In genomic region chr2:26173596-26174482, GRCh38 we compare ENCODE assay signal across 9 cellular contexts. TPM values are rescaled to one million over a fixed set of nuclear protein-coding genes. Genes with fewer than 3 reads are reported as not detected.
DNase-seq lines count a peak whose midpoint lies in the region; ATAC-seq, FAIRE-seq and TF ChIP-seq lines count a peak whose summit lies in the region.
"Had no signal": no experiment of that assay in that cellular context is flagged by ENCODE, and none has a peak within 500 bp of the region (broad histone marks: within the 10 kb centered on the region; RNA-seq: fewer than 3 reads in every experiment).

No MANE protein-coding gene starts in this region.

- H3K9me3 Mint-ChIP-seq in GM23338 (peaks cover 5% of the 10 kb centered on the region; the same call in 2 of the 3 replicates), glutamatergic neuron (ENCODE audit: unreplicated experiment) (peaks cover 20% of the 10 kb centered on the region)

- ATAC-seq in GM23338 (peak; percentile 23), GM18517 (IDR thresholded peaks at IDR 0.05; ENCODE audit: unreplicated experiment) (no peak)

- no peak for FAIRE-seq in D721Med (lab: Jason Lieb, UNC)
- FAIRE-seq: TTC549 had no signal

- H3K27me3 Mint-ChIP-seq in GM23338 (ENCODE audit: insufficient read depth, low read depth, poor library complexity): peaks cover 21% of the 10 kb centered on the region
- peaks cover 7% of the 10 kb centered on the region for H3K27me3 Mint-ChIP-seq in glutamatergic neuron (ENCODE audit: unreplicated experiment)

- H4K20me1 ChIP-seq in GM23338 (replicated peaks; ENCODE audit: insufficient read depth): peaks cover 10% of the 10 kb centered on the region

- peak overlapping the region; percentile 92 for H3K4me3 ChIP-seq in GM23338
- H3K4me3 ChIP-seq in Peyer's patch: peak overlapping the region; percentile 10 to 54 (median 52)

- H3K36me3 Mint-ChIP-seq in GM23338 (ENCODE audit: low read depth) (peaks cover 13% of the 10 kb centered on the region; the same call in 2 of the 3 replicates), glutamatergic neuron (ENCODE audit: unreplicated experiment) (no peaks in the 10 kb centered on the region)

- H3K9me2 ChIP-seq in GM23338 (ENCODE audit: insufficient read depth): no peaks in the 10 kb centered on the region

- H3K4me1 ChIP-seq in GM23338 (ENCODE audit: insufficient read depth) (peaks cover 18% of the 10 kb centered on the region), Peyer's patch (peaks cover 0 to 12% (median 9%) of the 10 kb centered on the region in 4 donors)

- H3K4me2 ChIP-seq in GM23338: peak overlapping the region; percentile 91

- H3K27ac ChIP-seq in GM23338 (ENCODE audit: low read depth) (no peak overlapping the region), Peyer's patch (no peak overlapping the region)

- H3K4me1 Mint-ChIP-seq in GM23338 (peaks cover 15% of the 10 kb centered on the region), glutamatergic neuron (ENCODE audit: low read depth, unreplicated experiment) (peaks cover 15% of the 10 kb centered on the region)

- no peak for TF ChIP-seq CTCF in GM23338 (conservative IDR thresholded peaks at IDR 0.05; ENCODE audit: low read depth in 2 of 2)
- no peak for TF ChIP-seq CTCF in Peyer's patch (IDR thresholded peaks at IDR 0.05)
- no peak for TF ChIP-seq CTCF in glutamatergic neuron (IDR thresholded peaks at IDR 0.05; ENCODE audit: partially characterized antibody, unreplicated experiment)
- no peak for TF ChIP-seq CTCF in D721Med (IDR thresholded peaks at IDR 0.05; ENCODE audit: insufficient read depth, missing control alignments)

- 0 out of 2 replicates have a peak overlapping the region, but pooled peaks have one; percentile 69 for H2AFZ ChIP-seq in GM23338

- 0 out of 2 replicates have a peak, but pooled peaks cover 5% of the 10 kb centered on the region for H3F3A ChIP-seq in GM23338 (replicated peaks; ENCODE audit: low read depth)

- H3K4me3 Mint-ChIP-seq in GM23338 (peak overlapping the region; percentile 79), glutamatergic neuron (ENCODE audit: unreplicated experiment) (peak overlapping the region; percentile 90)

- H3K27ac Mint-ChIP-seq in GM23338 (no peak overlapping the region), glutamatergic neuron (ENCODE audit: unreplicated experiment) (peak overlapping the region; percentile 94)

- H3K27me3 ChIP-seq in GM23338 (ENCODE audit: insufficient read depth) (no peaks in the 10 kb centered on the region), Peyer's patch (peaks cover 0 to 16% of the 10 kb centered on the region in 2 donors)

- TF ChIP-seq POLR2A in Peyer's patch (IDR thresholded peaks at IDR 0.05): no peak

- no peaks in the 10 kb centered on the region for H3K9me3 ChIP-seq in Peyer's patch

- H3K36me3 ChIP-seq in GM23338 (ENCODE audit: insufficient read depth) (peaks cover 4% of the 10 kb centered on the region; the same call in 1 of the 2 replicates), Peyer's patch (no peaks in the 10 kb centered on the region)

- H3K79me2 ChIP-seq in GM23338 (replicated peaks; ENCODE audit: insufficient read depth): peaks cover 12% of the 10 kb centered on the region; the same call in 1 of the 2 replicates

- DNase-seq in GM23338 (ENCODE audit: low spot score) (peak; percentile 56), Peyer's patch (peak in 1 of 3 donors; percentile 43), glutamatergic neuron (peak; percentile 59), putamen (ENCODE audit: low spot score) (peak; percentile 49), NCI-H1105 treated with DMSO at 0.1 percent for 48 hours (lab: John Stamatoyannopoulos, UW) (no peak), superior temporal gyrus (ENCODE audit: extremely low spot score) (no peak), D721Med (ENCODE audit: insufficient read length, low spot score) (no peak)

TF ChIP-seq in GM23338, 12 proteins besides CTCF, POLR2A, EP300 and RAD21:
- no peak for TF ChIP-seq JUNB (IDR thresholded peaks at IDR 0.05; ENCODE audit: unreplicated experiment)

RNA-seq across cellular contexts. Expression of gene GAREM2, which starts 1.0 kb away (rescaled TPM):
- 20.8 and 23.8 TPM in 2 replicates for total RNA-seq in GM23338 (2014; rRNA removed; shearing (Covaris generic))
- polyA plus RNA-seq in GM23338 (2016; fragmentation: Nextera tagmentation; extraction: Ambion mirVana): 3.8 and 4.1 TPM in 2 replicates
- total RNA-seq in Peyer's patch (under 1 TPM in 3 of 4 donors, not detected in 1; 0.35 to 0.94 (median 0.85) TPM), glutamatergic neuron (ENCODE audit: unreplicated experiment) (49.3 TPM)

Comparison
In these comparisons a context has a peak if more than half of its experiments do, and no peak if none do; other contexts are left out.
1. DNase-seq: peak in GM23338 (single experiment), glutamatergic neuron (single experiment) and putamen (single experiment); none in NCI-H1105 treated with DMSO at 0.1 percent for 48 hours (single experiment), superior temporal gyrus (single experiment) and D721Med (single experiment).
2. RNA of gene GAREM2, which starts 1.0 kb away (total RNA-seq): 49.3 TPM in glutamatergic neuron (single experiment) and 20.8 to 23.8 TPM in GM23338; 0.35 to 0.94 TPM in Peyer's patch; every median in the first group is over 10 times any median in the second.